Comparison of ENCODE assay signal across 8 cellular contexts in the genomic region with DNA sequence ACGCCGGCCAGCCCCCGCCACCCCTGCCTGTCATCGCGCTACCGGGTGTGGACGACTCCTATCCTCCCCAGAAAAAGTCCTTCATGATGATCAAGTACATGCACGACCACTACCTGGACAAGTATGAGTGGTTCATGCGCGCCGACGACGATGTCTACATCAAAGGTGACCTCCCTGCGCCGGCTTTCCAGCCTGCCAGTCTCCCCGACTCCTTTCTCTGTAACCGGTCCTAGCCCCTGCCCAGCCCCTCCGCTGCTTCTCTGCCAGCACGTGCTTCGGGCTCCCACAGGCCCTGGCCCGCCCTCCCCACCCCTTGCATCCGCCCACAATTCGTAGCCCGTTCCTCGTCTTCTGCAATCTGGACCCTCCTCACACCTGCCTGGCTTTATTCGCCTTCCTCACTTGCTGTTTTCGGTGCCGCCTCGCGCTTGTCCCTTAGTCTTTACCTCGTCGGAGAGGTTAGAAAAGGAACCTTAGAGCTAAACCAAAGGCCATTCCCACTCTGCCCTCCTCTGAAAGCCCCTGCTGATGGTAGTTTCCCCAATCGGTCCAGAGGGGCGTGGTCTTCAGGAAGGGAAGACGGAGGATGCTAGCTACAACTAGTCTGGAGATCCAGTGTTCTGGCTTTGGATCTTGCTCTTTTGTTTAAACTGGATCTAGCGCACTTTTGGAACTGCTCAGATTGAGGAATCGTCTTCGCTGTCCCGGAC. TPM values are rescaled to one million over a fixed set of nuclear protein-coding genes. Genes with fewer than 3 reads are reported as not detected.
DNase-seq lines count a peak whose midpoint lies in the region; ATAC-seq, FAIRE-seq and TF ChIP-seq lines count a peak whose summit lies in the region.

No MANE protein-coding gene starts in this region.

- H3K27ac ChIP-seq in AG04450 (ENCODE audit: low read depth, low read length) (no peak overlapping the region), HL-60 (replicated peaks) (no peak overlapping the region), brain microvascular endothelial cell (no peak overlapping the region), kidney (ENCODE audit: low read depth in 2 of 2, low read length in 2 of 2) (no peak overlapping the region)

- FAIRE-seq in kidney (lab: Jason Lieb, UNC), result no peak

- H3K4me3 Mint-ChIP-seq in stimulated activated naive CD8-positive, alpha-beta T cell treated with anti-CD3 and anti-CD28 coated beads, Interleukin-15, amount 100 ng/mL, for 72 hours, result peak overlapping the region; percentile 64 to 80

- no peaks in the 10 kb centered on the region for H3K9me3 Mint-ChIP-seq in stimulated activated naive CD8-positive, alpha-beta T cell treated with anti-CD3 and anti-CD28 coated beads, Interleukin-15, amount 100 ng/mL, for 72 hours

- H3K4me1 ChIP-seq in kidney (ENCODE audit: control insufficient read depth in 1 of 2, insufficient read depth in 1 of 2, low read depth in 1 of 2, low read length in 2 of 2), result peaks cover 9 to 10% of the 10 kb centered on the region in 2 donors

- peaks cover 21% of the 10 kb centered on the region for H3K4me1 Mint-ChIP-seq in stimulated activated naive CD8-positive, alpha-beta T cell treated with anti-CD3 and anti-CD28 coated beads, Interleukin-15, amount 100 ng/mL, for 72 hours

- in situ Hi-C loops in brain microvascular endothelial cell (cut with HindIII; ENCODE audit: low pct_ligation_motif_present, low sequenced_read_pairs), result no loop called here

- POLR2A ChIA-PET in AG04450 (lab: Yijun Ruan, JAX), result no interaction called here

- DNase-seq in AG04450 (ENCODE audit: low read depth, low spot score) (no peak), HL-60 (ENCODE audit: low read depth in 1 of 2, low spot score in 1 of 2) (no peak), brain microvascular endothelial cell (no peak), kidney (peak; percentile 70), mesenteric fat pad (ENCODE audit: low spot score) (no peak), A172 (ENCODE audit: low spot score) (no peak), T1000 (lab: John Stamatoyannopoulos, UW) (no peak)
- DNase-seq in stimulated activated naive CD8-positive, alpha-beta T cell treated with anti-CD3 and anti-CD28 coated beads, Interleukin-15, amount 100 ng/mL, for 72 hours, result no peak

- H3K9ac ChIP-seq in kidney (ENCODE audit: low read length in 2 of 2), result no peak overlapping the region

- H3K27me3 ChIP-seq in AG04450 (ENCODE audit: control insufficient read depth, insufficient read depth, low read length) (peaks cover 7% of the 10 kb centered on the region), HL-60 (ENCODE audit: insufficient read depth, poor library complexity, severe bottlenecking) (no peaks in the 10 kb centered on the region), brain microvascular endothelial cell (replicated peaks) (no peaks in the 10 kb centered on the region)

- CTCF ChIA-PET in AG04450 (lab: Charles Lee), result interaction anchor here (1.0 kb wide), 1 partner anchor 236 kb away, joined by 3 read pairs; no protein-coding TSS in a partner anchor

- H3K4me3 ChIP-seq in AG04450 (ENCODE audit: low read depth, low read length) (peak overlapping the region; percentile 68), HL-60 (replicated peaks; ENCODE audit: insufficient read depth, low read length) (peak overlapping the region; percentile 16; the same call in 1 of the 2 replicates), brain microvascular endothelial cell (ENCODE audit: low read depth, low read length) (peak overlapping the region; percentile 70), kidney (ENCODE audit: low read length in 2 of 2) (peak overlapping the region; percentile 29 to 44)

- no peak overlapping the region for H3K27ac Mint-ChIP-seq in stimulated activated naive CD8-positive, alpha-beta T cell treated with anti-CD3 and anti-CD28 coated beads, Interleukin-15, amount 100 ng/mL, for 72 hours

- H3K36me3 ChIP-seq in brain microvascular endothelial cell (replicated peaks) (no peaks in the 10 kb centered on the region), kidney (ENCODE audit: control insufficient read depth in 1 of 2, insufficient read depth in 2 of 2, low read length in 2 of 2) (no peaks in the 10 kb centered on the region)

- peak; percentile 37 for ATAC-seq in stimulated activated naive CD8-positive, alpha-beta T cell treated with anti-CD3 and anti-CD28 coated beads, Interleukin-15, amount 100 ng/mL, for 72 hours

- H3K27me3 Mint-ChIP-seq in stimulated activated naive CD8-positive, alpha-beta T cell treated with anti-CD3 and anti-CD28 coated beads, Interleukin-15, amount 100 ng/mL, for 72 hours, result peaks cover 61% of the 10 kb centered on the region

- H3K9me3 ChIP-seq in AG04450 (ENCODE audit: control insufficient read depth, insufficient read depth, low read length) (no peaks in the 10 kb centered on the region), kidney (ENCODE audit: control insufficient read depth in 1 of 2, low read length in 2 of 2) (no peaks in the 10 kb centered on the region)

- TF ChIP-seq CTCF in AG04450 (IDR thresholded peaks at IDR 0.05; ENCODE audit: low read depth, low read length) (no peak), HL-60 (IDR thresholded peaks at IDR 0.05; ENCODE audit: insufficient read depth, low read length) (no peak), brain microvascular endothelial cell (IDR thresholded peaks at IDR 0.05; ENCODE audit: low read depth, low read length, missing control alignments) (no peak), kidney (IDR thresholded peaks at IDR 0.05; ENCODE audit: borderline replicate concordance, extremely low read depth, insufficient read depth) (no peak)

- intact Hi-C loops in kidney (cut with DNase I), result no loop called here

RNA-seq across cellular contexts. Expression of a gene that starts 1.4 kb away (rescaled TPM):
- 0.43 and 0.67 TPM in 2 replicates for polyA plus RNA-seq in AG04450 (2011; rRNA removed)
- 0.65 and 1.3 TPM in 2 replicates for polyA minus RNA-seq in AG04450 (2011; rRNA and poly(A)+ RNA removed)
- total RNA-seq in kidney, result 3.0 TPM
- polyA plus RNA-seq in kidney (ENCODE audit: insufficient read depth, low read depth, low replicate concordance), result 0.13 TPM
- total RNA-seq in mesenteric fat pad, result 4.8 TPM
- 2.4 and 2.8 TPM in 2 replicates for total RNA-seq in A172 (2014; rRNA removed; shearing (Covaris generic))

Comparison
In these comparisons a context has a peak if more than half of its experiments do, and no peak if none do; other contexts are left out.
1. H3K4me3 ChIP-seq: peak in every context shown above with its lines; median percentile 70 in brain microvascular endothelial cell; 68 in AG04450; 36 in kidney; 16 in HL-60.